Comparison of ENCODE assay signal across 8 cellular contexts in the genomic region with DNA sequence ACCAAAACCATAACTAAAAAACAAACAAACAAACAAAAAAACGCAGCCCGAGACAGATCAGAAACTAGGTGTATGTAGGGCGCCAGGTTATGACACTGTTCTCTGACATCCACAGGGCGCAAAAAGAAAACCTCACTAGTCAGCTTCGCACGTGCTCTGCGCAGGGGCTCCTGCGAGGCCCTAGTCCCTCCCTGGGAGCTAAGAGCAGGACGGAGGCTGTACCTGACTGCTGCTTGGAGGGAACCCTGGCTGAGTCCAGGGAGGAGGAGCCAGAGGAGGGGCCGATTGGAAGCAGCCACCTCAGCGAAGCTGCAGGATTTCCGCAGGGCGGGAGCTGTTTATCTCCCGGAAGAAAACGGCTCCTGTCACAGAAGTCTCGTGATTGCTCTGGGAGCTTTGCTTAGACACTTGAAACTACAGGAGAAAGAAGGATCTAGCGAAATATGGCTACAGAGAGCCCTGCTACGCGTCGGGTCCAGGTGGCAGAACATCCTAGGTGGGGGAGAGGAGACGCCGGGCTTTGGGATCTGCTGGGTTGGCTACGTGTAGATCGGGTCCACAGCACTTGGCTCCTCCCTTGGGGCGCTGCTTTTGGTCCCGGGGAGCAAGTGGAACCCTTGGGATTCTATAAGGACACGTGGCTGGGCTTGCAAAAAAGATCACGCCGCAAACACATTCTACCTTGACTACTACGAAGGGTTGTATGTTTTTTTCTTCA. TPM values are rescaled to one million over a fixed set of nuclear protein-coding genes. Genes with fewer than 3 reads are reported as not detected.
DNase-seq lines count a peak whose midpoint lies in the region; ATAC-seq and TF ChIP-seq lines count a peak whose summit lies in the region.

GALK2 (plus strand) TSS at position 368 of the 718 bp plus-strand sequence; CDS start at position 444, 76 bp downstream.

- H3K36me3 ChIP-seq in adrenal gland (replicated peaks in 1 of 2) (no peaks in the 10 kb centered on the region), heart right ventricle (no peaks in the 10 kb centered on the region), upper lobe of right lung (no peaks in the 10 kb centered on the region)

- intact Hi-C loops in adrenal gland (cut with DNase I) (no loop called here), heart right ventricle (cut with DNase I) (no loop called here), posterior vena cava (cut with DNase I) (no loop called here), upper lobe of right lung (cut with DNase I) (no loop called here)

- no peak for TF ChIP-seq CTCF in GM12865 (IDR thresholded peaks at IDR 0.05; ENCODE audit: insufficient read depth, low read depth, low read length, missing control alignments)
- no peak for TF ChIP-seq CTCF in adrenal gland (IDR thresholded peaks at IDR 0.05)
- no peak for TF ChIP-seq CTCF in heart right ventricle (IDR thresholded peaks at IDR 0.05)
- TF ChIP-seq CTCF in upper lobe of right lung (IDR thresholded peaks at IDR 0.05), result no peak

- peak within 1 kb of the TSS; percentile 91 to 98 (median 98) for H3K4me3 Mint-ChIP-seq in T-cell

- CTCF ChIA-PET in T-cell (lab: Charles Lee), result interaction anchor here in 1 of 2 donors (0.6 to 1.5 kb wide), 7 partner anchors 15 to 1146 kb away, joined by 3 to 9 read pairs (median 3); partner anchors contain the start of genes COPS2 and EID1

- H3K27ac ChIP-seq in adrenal gland, result peak within 1 kb of the TSS; percentile 63 to 92 (median 80)
- peak within 1 kb of the TSS in 9 of 10 donors; percentile 31 to 90 (median 75) for H3K27ac ChIP-seq in heart right ventricle
- peak within 1 kb of the TSS; percentile 89 for H3K27ac ChIP-seq in upper lobe of right lung

- H3K27me3 Mint-ChIP-seq in T-cell, result no peaks in the 10 kb centered on the region

- H3K27me3 ChIP-seq in adrenal gland (no peaks in the 10 kb centered on the region), heart right ventricle (no peaks in the 10 kb centered on the region), upper lobe of right lung (no peaks in the 10 kb centered on the region)

- POLR2A ChIA-PET in T-cell (lab: Charles Lee), result interaction anchor here (0.5 to 2.5 kb wide), 9 partner anchors 14 to 821 kb away, joined by 3 to 19 read pairs (median 4); partner anchors contain the start of genes COPS2 (in 2 of the 2), DTWD1 (in 1 of the 2), EID1 (in 1 of the 2) and FAM227B (in 1 of the 2)

- H3K9me3 Mint-ChIP-seq in T-cell, result no peaks in the 10 kb centered on the region

- H3K36me3 Mint-ChIP-seq in T-cell, result peaks cover 4% of the 10 kb centered on the region

- TF ChIP-seq POLR2A in adrenal gland (IDR thresholded peaks at IDR 0.05), result peak; percentile 17 to 76

- peak within 1 kb of the TSS; percentile 78 for H3K4me3 ChIP-seq in GM12865 (ENCODE audit: low read depth, low read length)
- peak within 1 kb of the TSS in 3 of 4 donors; percentile 55 to 81 (median 76) for H3K4me3 ChIP-seq in adrenal gland
- H3K4me3 ChIP-seq in heart right ventricle, result peak within 1 kb of the TSS; percentile 23 to 81 (median 66)
- peak within 1 kb of the TSS; percentile 76 for H3K4me3 ChIP-seq in upper lobe of right lung

- ATAC-seq in HG02759 (IDR thresholded peaks at IDR 0.05; ENCODE audit: unreplicated experiment), result peak; percentile 98
- peak; percentile 97 for ATAC-seq in T-cell (replicated peaks in 1 of 4)
- peak; percentile 96 to 99 (median 98) for ATAC-seq in heart right ventricle
- peak; percentile 100 for ATAC-seq in upper lobe of right lung

- WGBS in adrenal gland, 4 donors, result 3 to 5% (median 4%) methylated on average over 27 to 30 of the region's 30 CpGs
- WGBS in heart right ventricle, 2 donors, result 6 to 7% methylated on average over 30 of the region's 30 CpGs

- DNase-seq in GM12865 (ENCODE audit: low read depth) (peak; percentile 94), NCI-H1417 treated with DMSO at 0.1 percent for 48 hours (lab: John Stamatoyannopoulos, UW) (peak; percentile 47), T-cell (peak; percentile 50 to 88 (median 78)), adrenal gland (peak; percentile 86 to 94 (median 91)), heart right ventricle (peak; percentile 78 to 81), posterior vena cava (ENCODE audit: low spot score) (peak; percentile 91), upper lobe of right lung (peak; percentile 92)

- H3K9me3 ChIP-seq in adrenal gland (replicated peaks in 1 of 3), result no peaks in the 10 kb centered on the region
- no peaks in the 10 kb centered on the region for H3K9me3 ChIP-seq in heart right ventricle
- no peaks in the 10 kb centered on the region for H3K9me3 ChIP-seq in upper lobe of right lung

- H3K27ac Mint-ChIP-seq in T-cell, result peak within 1 kb of the TSS; percentile 99

- peaks cover 31 to 46% (median 43%) of the 10 kb centered on the region in 3 donors for H3K4me1 Mint-ChIP-seq in T-cell

- H3K4me1 ChIP-seq in adrenal gland (replicated peaks in 1 of 2) (peaks cover 0 to 30% of the 10 kb centered on the region in 2 donors), heart right ventricle (peaks cover 0 to 21% (median 10%) of the 10 kb centered on the region in 9 donors), upper lobe of right lung (peaks cover 10% of the 10 kb centered on the region)

RNA-seq across cellular contexts. Expression of gene GALK2, which starts in this region (rescaled TPM):
- total RNA-seq in T-cell, result 10 to 100 TPM; 18.5 to 26.3 (median 25.7) TPM
- total RNA-seq in adrenal gland, result 10 to 100 TPM; 40.3 to 64.2 (median 51.2) TPM
- 10 to 100 TPM; 11.0 to 59.2 (median 13.9) TPM for polyA plus RNA-seq in adrenal gland
- 10 to 100 TPM; 28.6 to 43.9 (median 37.6) TPM for total RNA-seq in heart right ventricle
- polyA plus RNA-seq in heart right ventricle, result 10 to 100 TPM in 1 of 2 donors, 1 to 10 TPM in 1; 6.2 to 30.5 TPM
- 10 to 100 TPM; 32.1 to 34.0 TPM for total RNA-seq in posterior vena cava
- total RNA-seq in upper lobe of right lung, result 38.2 TPM

Comparison
In these comparisons a context has a peak if more than half of its experiments do, and no peak if none do; other contexts are left out.
1. Peak in every context shown above with its lines: DNase-seq, ATAC-seq, H3K4me3 ChIP-seq and H3K27ac ChIP-seq.